In the genomic region with DNA sequence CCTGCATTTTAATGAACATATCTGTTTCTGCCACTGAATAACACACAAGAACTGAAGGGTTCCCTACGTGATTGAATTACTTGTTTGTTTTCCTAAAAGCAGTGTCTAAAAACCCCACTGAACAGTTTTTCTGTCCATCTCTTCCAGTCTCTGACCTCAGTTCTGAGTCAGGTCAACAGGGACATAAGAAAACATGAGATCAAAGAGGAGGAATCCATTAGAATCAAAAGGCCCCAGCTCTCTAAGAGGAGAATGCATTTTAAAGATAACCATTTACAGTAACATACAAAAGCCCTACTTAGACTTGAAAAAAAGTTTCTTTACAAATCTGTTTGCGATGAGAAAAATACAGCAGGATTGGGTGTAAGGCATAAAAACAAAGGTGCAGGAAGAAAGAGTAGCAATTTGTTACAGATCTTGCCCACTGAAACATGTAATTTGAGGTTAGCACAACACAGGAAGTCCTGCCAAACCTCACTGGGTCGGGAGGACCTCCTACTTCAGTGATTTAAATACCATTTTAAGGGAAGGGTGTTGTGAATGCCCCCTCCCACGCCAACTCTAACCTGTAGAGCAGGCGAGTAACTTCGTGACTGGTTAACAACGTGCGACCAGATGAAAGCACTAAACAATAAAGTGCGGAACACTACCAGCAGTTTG, we compare ENCODE assay signal across 8 cellular contexts. TPM values are rescaled to one million over a fixed set of nuclear protein-coding genes. Genes with fewer than 3 reads are reported as not detected.
DNase-seq lines count a peak whose midpoint lies in the region; ATAC-seq lines count a peak whose summit lies in the region.

No MANE protein-coding gene starts in this region.

- CTCF ChIA-PET in naive thymus-derived CD4-positive, alpha-beta T cell (lab: Charles Lee): no interaction called here

- peak overlapping the region; percentile 89 to 100 (median 94) for H3K4me3 Mint-ChIP-seq in naive thymus-derived CD4-positive, alpha-beta T cell

- peaks cover 4% of the 10 kb centered on the region for H3K27me3 ChIP-seq in NT2/D1 (ENCODE audit: insufficient read depth, insufficient read length)
- peaks cover 28% of the 10 kb centered on the region for H3K27me3 ChIP-seq in adipocyte (replicated peaks; ENCODE audit: control insufficient read depth, insufficient read depth, low read length)
- no peaks in the 10 kb centered on the region for H3K27me3 ChIP-seq in naive thymus-derived CD4-positive, alpha-beta T cell (ENCODE audit: control insufficient read depth in 2 of 2, insufficient read depth in 2 of 2, low read length in 2 of 2)

- H3K4me3 ChIP-seq in NT2/D1 (ENCODE audit: insufficient read length, low read depth) (peak overlapping the region; percentile 88), adipocyte (ENCODE audit: low read length) (peak overlapping the region; percentile 88)
- peak overlapping the region; percentile 65 for H3K4me3 ChIP-seq in naive thymus-derived CD4-positive, alpha-beta T cell (ENCODE audit: low read length)

- no peaks in the 10 kb centered on the region for H3K9me3 ChIP-seq in NT2/D1 (ENCODE audit: insufficient read depth, low read length)
- no peaks in the 10 kb centered on the region for H3K9me3 ChIP-seq in adipocyte (ENCODE audit: control insufficient read depth, low read length)
- no peaks in the 10 kb centered on the region for H3K9me3 ChIP-seq in naive thymus-derived CD4-positive, alpha-beta T cell (ENCODE audit: control insufficient read depth in 2 of 3, low read length in 3 of 3)

- H3K9ac ChIP-seq in NT2/D1 (ENCODE audit: insufficient read length, low read depth) (peak overlapping the region; percentile 27), adipocyte (ENCODE audit: low read length) (no peak overlapping the region)

- H3K27me3 Mint-ChIP-seq in naive thymus-derived CD4-positive, alpha-beta T cell: peaks cover 0 to 2% (median 0%) of the 10 kb centered on the region in 5 donors

- intact Hi-C loops in naive thymus-derived CD4-positive, alpha-beta T cell (cut with micrococcal nuclease): loop anchor here (1.0 to 10.0 kb wide), 9 partner anchors 12 to 1211 kb away; a partner anchor contains a TSS

- H3K27ac ChIP-seq in naive thymus-derived CD4-positive, alpha-beta T cell (ENCODE audit: low read depth, low read length): peak overlapping the region; percentile 65

- peaks cover 44% of the 10 kb centered on the region for H3K4me1 ChIP-seq in NT2/D1 (ENCODE audit: insufficient read depth, insufficient read length)
- peaks cover 14% of the 10 kb centered on the region for H3K4me1 ChIP-seq in adipocyte (ENCODE audit: control insufficient read depth, insufficient read depth, low read length)
- peaks cover 22 to 29% of the 10 kb centered on the region in 2 donors for H3K4me1 ChIP-seq in naive thymus-derived CD4-positive, alpha-beta T cell (ENCODE audit: control insufficient read depth in 2 of 2, insufficient read depth in 2 of 2, low read length in 2 of 2)

- peaks cover 31 to 49% (median 40%) of the 10 kb centered on the region in 7 donors for H3K4me1 Mint-ChIP-seq in naive thymus-derived CD4-positive, alpha-beta T cell

- DNase-seq in NT2/D1 (ENCODE audit: low read depth, low spot score): no peak
- no peak for DNase-seq in adipocyte (ENCODE audit: low read depth)
- peak in 8 of 9 donors; percentile 33 to 67 (median 50) for DNase-seq in naive thymus-derived CD4-positive, alpha-beta T cell
- no peak for DNase-seq in hypothalamus (lab: John Stamatoyannopoulos, UW)
- no peak for DNase-seq in NCI-H146 (lab: John Stamatoyannopoulos, UW)
- DNase-seq in C1 segment of cervical spinal cord (lab: John Stamatoyannopoulos, UW): no peak
- DNase-seq in SK-N-DZ (ENCODE audit: low spot score): no peak

- H3K27ac Mint-ChIP-seq in naive thymus-derived CD4-positive, alpha-beta T cell: peak overlapping the region; percentile 83 to 93 (median 88)

- peaks cover 0 to 4% (median 0%) of the 10 kb centered on the region in 5 donors for H3K36me3 Mint-ChIP-seq in naive thymus-derived CD4-positive, alpha-beta T cell

- ATAC-seq in GM19452 (IDR thresholded peaks at IDR 0.05; ENCODE audit: unreplicated experiment): peak; percentile 34
- peak; percentile 5 for ATAC-seq in naive thymus-derived CD4-positive, alpha-beta T cell

- POLR2A ChIA-PET in naive thymus-derived CD4-positive, alpha-beta T cell (lab: Charles Lee): interaction anchor here (1.1 to 1.4 kb wide), 2 partner anchors 23 to 284 kb away, joined by 4 to 6 read pairs; no protein-coding TSS in a partner anchor

- H3K36me3 ChIP-seq in NT2/D1 (ENCODE audit: insufficient read depth, insufficient read length, low read length): peaks cover 24% of the 10 kb centered on the region
- no peaks in the 10 kb centered on the region for H3K36me3 ChIP-seq in adipocyte (ENCODE audit: control insufficient read depth, insufficient read depth, low read length, severe bottlenecking)
- no peaks in the 10 kb centered on the region for H3K36me3 ChIP-seq in naive thymus-derived CD4-positive, alpha-beta T cell (ENCODE audit: control insufficient read depth in 2 of 3, insufficient read depth in 3 of 3, low read length in 3 of 3)

- H3K9me3 Mint-ChIP-seq in naive thymus-derived CD4-positive, alpha-beta T cell: peaks cover 0 to 4% (median 0%) of the 10 kb centered on the region in 11 donors

RNA-seq across cellular contexts. Expression of a gene that starts 1.4 kb away (rescaled TPM):
- total RNA-seq in naive thymus-derived CD4-positive, alpha-beta T cell: 10 to 100 TPM; 11.5 to 15.9 (median 12.0) TPM
- under 1 TPM; 0.26 to 0.52 TPM for polyA plus RNA-seq in naive thymus-derived CD4-positive, alpha-beta T cell
- 28.3 and 34.3 TPM in 2 replicates for polyA plus RNA-seq in SK-N-DZ (2014; cell fraction: cytosol; rRNA removed)
- polyA plus RNA-seq in SK-N-DZ (2014; cell fraction: nucleus; rRNA removed): 67.5 and 68.8 TPM in 2 replicates

RNA-seq across cellular contexts. Expression of a gene that starts 39.3 kb away (rescaled TPM):
- under 1 TPM in 2 of 5 experiments, not detected in 3; 0.15 to 0.21 TPM for total RNA-seq in naive thymus-derived CD4-positive, alpha-beta T cell
- polyA plus RNA-seq in naive thymus-derived CD4-positive, alpha-beta T cell: not detected
- not detected in 2 replicates for polyA plus RNA-seq in SK-N-DZ (2014; cell fraction: cytosol; rRNA removed)
- 0.19 TPM in 1 of 2 replicates, not detected in the other for polyA plus RNA-seq in SK-N-DZ (2014; cell fraction: nucleus; rRNA removed)

RNA-seq across cellular contexts. Expression of a gene that starts 59.6 kb away (rescaled TPM):
- total RNA-seq in naive thymus-derived CD4-positive, alpha-beta T cell: under 1 TPM in 1 of 5 experiments, not detected in 4; 0.10 TPM
- polyA plus RNA-seq in naive thymus-derived CD4-positive, alpha-beta T cell: not detected
- 0.06 TPM in 1 of 2 replicates, not detected in the other for polyA plus RNA-seq in SK-N-DZ (2014; cell fraction: cytosol; rRNA removed)
- 0.09 and 0.35 TPM in 2 replicates for polyA plus RNA-seq in SK-N-DZ (2014; cell fraction: nucleus; rRNA removed)

Comparison
In these comparisons a context has a peak if more than half of its experiments do, and no peak if none do; other contexts are left out.
1. DNase-seq: peak in naive thymus-derived CD4-positive, alpha-beta T cell (8 of 9); none in NT2/D1 (single experiment), adipocyte (single experiment), hypothalamus (0 of 51), NCI-H146 (single experiment), C1 segment of cervical spinal cord (0 of 14) and SK-N-DZ (single experiment).
2. Peak in every context shown above with its lines, with median percentiles within 50 percentile points of each other: H3K4me3 ChIP-seq.